In genomic region chr12:26127404-26127803, GRCh38 we compare ENCODE assay signal across 12 cellular contexts. TPM values are rescaled to one million over a fixed set of nuclear protein-coding genes. Genes with fewer than 3 reads are reported as not detected.
A peak's percentile ranks its signal among the peaks of the same experiment; 100 is the strongest.
DNase-seq lines count a peak whose midpoint lies in the region; ATAC-seq, FAIRE-seq and TF ChIP-seq lines count a peak whose summit lies in the region.
"Had no signal": no experiment of that assay in that cellular context is flagged by ENCODE, and none has a peak within 500 bp of the region (broad histone marks: within the 10 kb centered on the region; RNA-seq: fewer than 3 reads in every experiment).

No MANE protein-coding gene starts in this region.

- H3K9ac ChIP-seq in iPS-15b (ENCODE audit: low read depth, low read length) = no peak overlapping the region

- H3K4me3 ChIP-seq in iPS-15b (ENCODE audit: low read depth, low read length) (peak overlapping the region; percentile 57), sigmoid colon (no peak overlapping the region)

- intact Hi-C loops in sigmoid colon (cut with DNase I) (loop anchor here (2.0 to 10.0 kb wide), 4 partner anchors 69 to 395 kb away; no protein-coding TSS in a partner anchor), head of caudate nucleus (cut with DNase I) (loop anchor here (10.0 kb wide), 2 partner anchors 97 to 337 kb away; no protein-coding TSS in a partner anchor)

- TF ChIP-seq POLR2A in GM12892 (IDR thresholded peaks at IDR 0.05; ENCODE audit: low read depth, low read length) = no peak
- TF ChIP-seq POLR2A in sigmoid colon (IDR thresholded peaks at IDR 0.05) = no peak

- H3K36me3 ChIP-seq in iPS-15b (ENCODE audit: control insufficient read depth, insufficient read depth, low read length) (no peaks in the 10 kb centered on the region), sigmoid colon (no peaks in the 10 kb centered on the region)

- H3K27me3 Mint-ChIP-seq in T-helper 17 cell = peaks cover 80% of the 10 kb centered on the region

- H3K27ac Mint-ChIP-seq in T-helper 17 cell = no peak overlapping the region
- H3K27ac Mint-ChIP-seq: activated CD4-positive, alpha-beta memory T cell treated with anti-CD3 and anti-CD28 coated beads for 36 hours had no signal

- DNase-seq in GM12892 (ENCODE audit: insufficient read length) (no peak), T-helper 17 cell (no peak), sigmoid colon (no peak), head of caudate nucleus (no peak), NCI-H1092 (lab: John Stamatoyannopoulos, UW) (no peak), GM19240 (ENCODE audit: insufficient read length, low spot score) (no peak), GM10266 (ENCODE audit: extremely low spot score) (no peak)
- DNase-seq: activated CD4-positive, alpha-beta memory T cell treated with anti-CD3 and anti-CD28 coated beads for 36 hours; activated naive CD4-positive, alpha-beta T cell treated with Interleukin-2 at 50 U/mL for 16 hours had no signal

- no peak for TF ChIP-seq EP300 in sigmoid colon (IDR thresholded peaks at IDR 0.05)

- FAIRE-seq in GM12892 (lab: Jason Lieb, UNC) = peak; percentile 14

- H3K27me3 ChIP-seq in iPS-15b (ENCODE audit: control insufficient read depth, insufficient read depth, low read length) (peaks cover 84% of the 10 kb centered on the region), sigmoid colon (no peaks in the 10 kb centered on the region)

- H3K9me3 ChIP-seq in T-helper 17 cell (ENCODE audit: control insufficient read depth, low read length, poor library complexity, severe bottlenecking) (no peaks in the 10 kb centered on the region), iPS-15b (ENCODE audit: control insufficient read depth, insufficient read depth, low read length) (no peaks in the 10 kb centered on the region), sigmoid colon (no peaks in the 10 kb centered on the region)

- TF ChIP-seq CTCF in sigmoid colon (IDR thresholded peaks at IDR 0.05) (no peak), GM10266 (IDR thresholded peaks at IDR 0.05; ENCODE audit: control insufficient read depth, insufficient read depth, low read depth, missing control alignments) (no peak)

- peaks cover 11% of the 10 kb centered on the region for H3K36me3 Mint-ChIP-seq in T-helper 17 cell (ENCODE audit: low read depth)
- H3K36me3 Mint-ChIP-seq: activated CD4-positive, alpha-beta memory T cell treated with anti-CD3 and anti-CD28 coated beads for 36 hours had no signal

- H3K4me3 Mint-ChIP-seq in T-helper 17 cell = peak overlapping the region; percentile 75
- H3K4me3 Mint-ChIP-seq: activated CD4-positive, alpha-beta memory T cell treated with anti-CD3 and anti-CD28 coated beads for 36 hours had no signal

- H3K4me1 Mint-ChIP-seq in T-helper 17 cell = peaks cover 29% of the 10 kb centered on the region

- ATAC-seq in T-helper 17 cell = no peak
- ATAC-seq: esophagus mucosa had no signal

- 83 to 95% methylated on average over 2 of the region's 2 CpGs for WGBS in sigmoid colon, 2 donors

- H3K4me1 ChIP-seq in iPS-15b (ENCODE audit: control insufficient read depth, insufficient read depth, low read length) (peaks cover 9% of the 10 kb centered on the region), sigmoid colon (peaks cover 0 to 24% (median 17%) of the 10 kb centered on the region in 4 donors)

- H3K27ac ChIP-seq in sigmoid colon = peak overlapping the region; percentile 95 to 99 (median 98)

RNA-seq across cellular contexts. Expression of gene BHLHE41, which starts 2.6 kb away (rescaled TPM):
- polyA plus RNA-seq in GM12892 (2012; ENCODE audit: missing spikeins) = 1.5 TPM
- total RNA-seq in T-helper 17 cell (under 1 TPM in 1 of 2 donors, not detected in 1; 0.37 TPM), sigmoid colon (1 to 10 TPM; 3.9 to 6.4 (median 6.0) TPM)
- 10 to 100 TPM in 1 of 3 donors, 1 to 10 TPM in 2; 4.8 to 12.6 (median 6.2) TPM for polyA plus RNA-seq in sigmoid colon
- total RNA-seq: activated CD4-positive, alpha-beta memory T cell treated with anti-CD3 and anti-CD28 coated beads for 36 hours; T-helper 1 cell treated with Interleukin-12 subunit alpha and Interleukin-12 subunit beta and Interleukin-4 antibody, amounts not matched to agents 30 ng/mL and 1 ng/mL, for 36 hours had no signal
